Comparison of ENCODE assay signal across 10 cellular contexts in genomic region chr19:1534972-1535371, GRCh38. TPM values are rescaled to one million over a fixed set of nuclear protein-coding genes. Genes with fewer than 3 reads are reported as not detected.
"Had no signal": no experiment of that assay in that cellular context is flagged by ENCODE, and none has a peak within 500 bp of the region (broad histone marks: within the 10 kb centered on the region; RNA-seq: fewer than 3 reads in every experiment).

No MANE protein-coding gene starts in this region.

- H3K9me3 ChIP-seq: HAP-1 had no signal

- H3K36me3 ChIP-seq: HAP-1 had no signal

- H3K4me3 ChIP-seq: GM23248, HAP-1 had no signal

- H2AFZ ChIP-seq: GM23248 had no signal

- ATAC-seq: HCT116, HepG2 had no signal

- DNase-seq: GM23248, GOT3, H7, HFFc6, KBM-7 had no signal

- H3K4me1 ChIP-seq: HAP-1 had no signal

- H3K27ac ChIP-seq: GM23248 had no signal

RNA-seq across cellular contexts. Expression of gene PLK5, which starts 11.1 kb away (rescaled TPM):
- total RNA-seq: GM23248, H4, HepG2, HT-29 had no signal
